Comparison of ENCODE assay signal across 17 cellular contexts in the genomic region with DNA sequence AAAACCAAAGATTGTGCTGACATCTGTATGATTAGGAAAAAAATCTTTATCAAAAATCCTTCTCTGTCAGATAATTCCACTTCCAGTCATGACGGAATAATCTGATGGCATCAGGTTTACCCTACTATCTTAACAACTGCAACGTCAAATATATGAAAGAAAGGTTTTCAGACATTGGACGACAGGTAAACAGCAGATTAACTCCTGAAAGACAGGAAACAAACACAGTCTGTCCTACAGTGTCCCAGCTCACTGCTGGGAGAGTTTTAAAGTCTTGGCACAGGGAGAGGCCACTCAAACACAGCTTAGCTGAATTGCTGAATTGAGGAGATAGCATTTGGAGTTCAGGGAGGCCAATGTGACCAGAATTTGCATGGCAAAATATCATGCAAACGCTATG.
"Had no signal": no experiment of that assay in that cellular context is flagged by ENCODE, and none has a peak within 500 bp of the region (broad histone marks: within the 10 kb centered on the region; RNA-seq: fewer than 3 reads in every experiment).

No MANE protein-coding gene starts in this region.

- ATAC-seq: naive thymus-derived CD8-positive, alpha-beta T cell; right cardiac atrium had no signal

- H3K9ac ChIP-seq: neural progenitor cell had no signal

- H3K27me3 Mint-ChIP-seq: activated naive CD8-positive, alpha-beta T cell; central memory CD8-positive, alpha-beta T cell; naive thymus-derived CD8-positive, alpha-beta T cell had no signal

- H3K27ac ChIP-seq: neural progenitor cell, spleen, testis had no signal

- H3K36me3 ChIP-seq: neural progenitor cell had no signal

- H3K36me3 Mint-ChIP-seq: neural progenitor cell had no signal

- H3K4me1 ChIP-seq: testis had no signal

- DNase-seq: activated CD4-positive, alpha-beta T cell treated with anti-CD3 and anti-CD28 coated beads for 48 hours; activated CD4-positive, alpha-beta T cell treated with anti-CD3 and anti-CD28 coated beads, Interleukin-2, amount 50 U/mL, for 48 hours; activated CD8-positive, alpha-beta memory T cell treated with anti-CD3 and anti-CD28 coated beads for 24 hours; activated effector memory CD4-positive, alpha-beta T cell treated with Interleukin-2 at 50 U/mL for 16 hours; activated naive CD4-positive, alpha-beta T cell treated with Interleukin-2 at 50 U/mL for 16 hours; anterior cingulate cortex; effector CD8-positive, alpha-beta T cell; midbrain; naive thymus-derived CD8-positive, alpha-beta T cell; right cardiac atrium; spleen; stimulated activated naive CD4-positive, alpha-beta T cell; testis; trophoblast cell had no signal

- H3K27ac Mint-ChIP-seq: activated naive CD8-positive, alpha-beta T cell; neural progenitor cell had no signal

- H3K9me3 Mint-ChIP-seq: central memory CD8-positive, alpha-beta T cell; naive thymus-derived CD8-positive, alpha-beta T cell; neural progenitor cell had no signal

- H3K9me3 ChIP-seq: spleen, testis had no signal

- H3K27me3 ChIP-seq: neural progenitor cell, spleen, testis had no signal

- H3K4me3 Mint-ChIP-seq: activated naive CD8-positive, alpha-beta T cell; central memory CD8-positive, alpha-beta T cell; naive thymus-derived CD8-positive, alpha-beta T cell; neural progenitor cell had no signal

- H3K4me1 Mint-ChIP-seq: central memory CD8-positive, alpha-beta T cell; neural progenitor cell had no signal

- H3K4me3 ChIP-seq: neural progenitor cell, spleen, testis had no signal
